Comparison of ENCODE assay signal across 21 cellular contexts in the genomic region with DNA sequence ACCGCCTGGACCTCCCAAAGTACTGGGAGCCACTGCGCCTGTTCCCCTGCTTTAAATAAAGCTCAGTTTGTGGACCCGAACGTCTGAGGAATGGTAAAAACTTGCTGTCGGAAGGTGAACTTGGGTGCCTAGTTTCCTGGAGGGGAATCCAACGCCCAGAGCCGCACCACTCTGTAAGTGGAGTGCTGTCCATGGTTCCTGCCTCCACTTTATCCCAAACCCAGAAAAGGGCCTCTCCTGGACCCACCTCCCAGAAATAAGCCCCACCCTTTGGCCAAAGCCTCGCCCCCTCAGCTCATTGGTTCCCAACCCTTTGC.
"Had no signal": no experiment of that assay in that cellular context is flagged by ENCODE, and none has a peak within 500 bp of the region (broad histone marks: within the 10 kb centered on the region; RNA-seq: fewer than 3 reads in every experiment).

No MANE protein-coding gene starts in this region.

- H3K4me3 ChIP-seq: colonic mucosa, esophagus squamous epithelium, gastrocnemius medialis, right lobe of liver, skin epidermis, suprapubic skin, transverse colon, uterus had no signal

- H3K27me3 Mint-ChIP-seq: activated naive CD8-positive, alpha-beta T cell treated with anti-CD3 and anti-CD28 coated beads for 36 hours; activated T-helper 17 cell treated with anti-CD3 and anti-CD28 coated beads, Interleukin-2, amount 50 U/mL, for 72 hours; natural killer cell treated with Interleukin-12 subunit alpha and Interleukin-12 subunit beta and Interleukin-15 and Interleukin-18, amount 100 ng/mL, for 72 hours; stimulated activated naive CD8-positive, alpha-beta T cell treated with anti-CD3 and anti-CD28 coated beads, Interleukin-15, Interleukin-2, amounts not matched to agents 100 ng/mL and 50 ng/mL, for 24 hours had no signal

- H3K36me3 Mint-ChIP-seq: activated naive CD8-positive, alpha-beta T cell treated with anti-CD3 and anti-CD28 coated beads for 36 hours; natural killer cell treated with Interleukin-12 subunit alpha and Interleukin-12 subunit beta and Interleukin-15 and Interleukin-18, amount 100 ng/mL, for 72 hours had no signal

- H3K9me3 Mint-ChIP-seq: activated naive CD8-positive, alpha-beta T cell treated with anti-CD3 and anti-CD28 coated beads for 36 hours; activated T-helper 17 cell treated with anti-CD3 and anti-CD28 coated beads, Interleukin-2, amount 50 U/mL, for 72 hours; natural killer cell treated with Interleukin-12 subunit alpha and Interleukin-12 subunit beta and Interleukin-15 and Interleukin-18, amount 100 ng/mL, for 72 hours; stimulated activated naive CD8-positive, alpha-beta T cell treated with anti-CD3 and anti-CD28 coated beads, Interleukin-15, Interleukin-2, amounts not matched to agents 100 ng/mL and 50 ng/mL, for 24 hours; T-helper 2 cell treated with Interferon-gamma antibody and Interleukin-4, amounts not matched to agents 5 μg/mL and 100 μg/mL, for 36 hours had no signal

- FAIRE-seq: astrocyte, bronchial epithelial cell, islet of Langerhans had no signal

- DNase-seq: activated CD4-positive, alpha-beta T cell treated with anti-CD3 and anti-CD28 coated beads for 1 hour; activated T-cell treated with anti-CD3 and anti-CD28 coated beads, Interleukin-2, amount 50 U/mL, for 1 hour; colonic mucosa; esophagus squamous epithelium; midbrain; right lobe of liver; transverse colon; uterus had no signal

- H3K36me3 ChIP-seq: colonic mucosa, gastrocnemius medialis, right lobe of liver, suprapubic skin, transverse colon, uterus had no signal

- H3K27me3 ChIP-seq: gastrocnemius medialis, right lobe of liver had no signal

- H3K27ac ChIP-seq: colonic mucosa, esophagus squamous epithelium, gastrocnemius medialis, right lobe of liver, skin epidermis, suprapubic skin, transverse colon, uterus, WERI-Rb-1 had no signal

- ATAC-seq: gastrocnemius medialis; left ventricle myocardium superior; natural killer cell treated with Interleukin-12 subunit alpha and Interleukin-12 subunit beta and Interleukin-15 and Interleukin-18, amount 100 ng/mL, for 72 hours; right lobe of liver had no signal

- H3K4me3 Mint-ChIP-seq: activated naive CD8-positive, alpha-beta T cell treated with anti-CD3 and anti-CD28 coated beads for 36 hours; natural killer cell treated with Interleukin-12 subunit alpha and Interleukin-12 subunit beta and Interleukin-15 and Interleukin-18, amount 100 ng/mL, for 72 hours; stimulated activated naive CD8-positive, alpha-beta T cell treated with anti-CD3 and anti-CD28 coated beads, Interleukin-15, Interleukin-2, amounts not matched to agents 100 ng/mL and 50 ng/mL, for 24 hours had no signal

- H3K9me3 ChIP-seq: colonic mucosa, esophagus squamous epithelium, gastrocnemius medialis, right lobe of liver, suprapubic skin, transverse colon, uterus had no signal

- H3K27ac Mint-ChIP-seq: activated naive CD8-positive, alpha-beta T cell treated with anti-CD3 and anti-CD28 coated beads for 36 hours; activated T-helper 17 cell treated with anti-CD3 and anti-CD28 coated beads, Interleukin-2, amount 50 U/mL, for 72 hours; natural killer cell treated with Interleukin-12 subunit alpha and Interleukin-12 subunit beta and Interleukin-15 and Interleukin-18, amount 100 ng/mL, for 72 hours; stimulated activated naive CD8-positive, alpha-beta T cell treated with anti-CD3 and anti-CD28 coated beads, Interleukin-15, Interleukin-2, amounts not matched to agents 100 ng/mL and 50 ng/mL, for 24 hours; T-helper 2 cell treated with Interferon-gamma antibody and Interleukin-4, amounts not matched to agents 5 μg/mL and 100 μg/mL, for 36 hours had no signal
